ENCODE assay signal across 18 cellular contexts in genomic region chr18:62725896-62726295, GRCh38. TPM values are rescaled to one million over a fixed set of nuclear protein-coding genes. Genes with fewer than 3 reads are reported as not detected.
A peak's percentile ranks its signal among the peaks of the same experiment; 100 is the strongest.
DNase-seq lines count a peak whose midpoint lies in the region; ATAC-seq and TF ChIP-seq lines count a peak whose summit lies in the region.
"Had no signal": no experiment of that assay in that cellular context is flagged by ENCODE, and none has a peak within 500 bp of the region (broad histone marks: within the 10 kb centered on the region; RNA-seq: fewer than 3 reads in every experiment).

No MANE protein-coding gene starts in this region.

- in situ Hi-C loops in mammary epithelial cell (cut with MboI; ENCODE audit: low sequenced_read_pairs in 2 of 2) = no loop called here

- H3K4me3 ChIP-seq in GM23338 = no peak overlapping the region
- no peak overlapping the region for H3K4me3 ChIP-seq in neural progenitor cell
- no peak overlapping the region for H3K4me3 ChIP-seq in mammary epithelial cell (replicated peaks in 1 of 3; ENCODE audit: insufficient read depth in 1 of 3, low read depth in 2 of 3, low read length in 3 of 3)

- dilution Hi-C loops in mammary epithelial cell (cut with HindIII; ENCODE audit: low sequenced_read_pairs) = no loop called here

- ATAC-seq in GM23338 = no peak
- ATAC-seq in WTC11 = no peak
- no peak for ATAC-seq in activated CD4-positive, CD25-positive, alpha-beta regulatory T cell treated with anti-CD3 and anti-CD28 coated beads, Interleukin-2, amount 50 U/mL, for 24 hours
- ATAC-seq: HCT116 had no signal

- no peak overlapping the region for H3K9ac ChIP-seq in neural progenitor cell
- H3K9ac ChIP-seq in mammary epithelial cell (ENCODE audit: insufficient read depth, low read length) = no peak overlapping the region

- H3K36me3 ChIP-seq in GM23338 (ENCODE audit: insufficient read depth) (no peaks in the 10 kb centered on the region), neural progenitor cell (no peaks in the 10 kb centered on the region), mammary epithelial cell (ENCODE audit: insufficient read depth, low read length) (no peaks in the 10 kb centered on the region)
- H3K36me3 ChIP-seq: BE2C had no signal

- H3K27me3 ChIP-seq in GM23338 (ENCODE audit: insufficient read depth) (no peaks in the 10 kb centered on the region), neural progenitor cell (no peaks in the 10 kb centered on the region), mammary epithelial cell (ENCODE audit: insufficient read depth, low read length) (no peaks in the 10 kb centered on the region)

- H3K9me3 ChIP-seq in neural progenitor cell (ENCODE audit: low read depth) (no peaks in the 10 kb centered on the region), mammary epithelial cell (replicated peaks; ENCODE audit: insufficient read depth, low read length) (no peaks in the 10 kb centered on the region)
- H3K9me3 ChIP-seq: BE2C had no signal

- 96% methylated on average over 3 of the region's 3 CpGs for WGBS in mammary epithelial cell (ENCODE audit: low coverage, missing lambda C conversion rate)

- H3K4me1 ChIP-seq in GM23338 (ENCODE audit: insufficient read depth) (peaks cover 50% of the 10 kb centered on the region), neural progenitor cell (peaks cover 34% of the 10 kb centered on the region), mammary epithelial cell (ENCODE audit: insufficient read depth, low read length) (no peaks in the 10 kb centered on the region)
- H3K4me1 ChIP-seq: BE2C had no signal

- H3K9me2 ChIP-seq in GM23338 (ENCODE audit: insufficient read depth) = no peaks in the 10 kb centered on the region

- POLR2A ChIA-PET in WTC11 (lab: Charles Lee) = no interaction called here

- no peak overlapping the region for H3K4me3 Mint-ChIP-seq in GM23338
- H3K4me3 Mint-ChIP-seq in WTC11 = no peak overlapping the region
- H3K4me3 Mint-ChIP-seq in neural crest cell = peak overlapping the region; percentile 5
- no peak overlapping the region for H3K4me3 Mint-ChIP-seq in neural progenitor cell
- H3K4me3 Mint-ChIP-seq: CD4-positive, CD25-positive, alpha-beta regulatory T cell; CD8-positive, alpha-beta memory T cell; HFFc6 had no signal

- peak overlapping the region; percentile 31 for H3K27ac Mint-ChIP-seq in GM23338
- peak overlapping the region; percentile 44 for H3K27ac Mint-ChIP-seq in WTC11
- H3K27ac Mint-ChIP-seq in neural crest cell (ENCODE audit: unreplicated experiment) = no peak overlapping the region
- no peak overlapping the region for H3K27ac Mint-ChIP-seq in neural progenitor cell
- H3K27ac Mint-ChIP-seq: CD4-positive, CD25-positive, alpha-beta regulatory T cell; CD8-positive, alpha-beta memory T cell; HFFc6 had no signal

- H2AFZ ChIP-seq in GM23338 (no peak overlapping the region), neural progenitor cell (replicated peaks) (no peak overlapping the region), mammary epithelial cell (ENCODE audit: low read depth, low read length) (no peak overlapping the region)

- peaks cover 9% of the 10 kb centered on the region for H3K27me3 Mint-ChIP-seq in GM23338 (ENCODE audit: insufficient read depth, low read depth, poor library complexity)
- H3K27me3 Mint-ChIP-seq in WTC11 (ENCODE audit: low read depth) = no peaks in the 10 kb centered on the region
- H3K27me3 Mint-ChIP-seq in neural crest cell (ENCODE audit: low read depth) = no peaks in the 10 kb centered on the region
- H3K27me3 Mint-ChIP-seq in neural progenitor cell (ENCODE audit: insufficient read depth, low read depth) = peaks cover 2% of the 10 kb centered on the region
- H3K27me3 Mint-ChIP-seq: CD4-positive, CD25-positive, alpha-beta regulatory T cell; CD8-positive, alpha-beta memory T cell had no signal

- H3K27ac ChIP-seq in GM23338 (ENCODE audit: low read depth) = no peak overlapping the region
- H3K27ac ChIP-seq in neural progenitor cell = no peak overlapping the region
- no peak overlapping the region for H3K27ac ChIP-seq in mammary epithelial cell (ENCODE audit: insufficient read depth, low read depth, low read length)

- H3F3A ChIP-seq in GM23338 (replicated peaks; ENCODE audit: low read depth) = no peaks in the 10 kb centered on the region
- no peaks in the 10 kb centered on the region for H3F3A ChIP-seq in neural progenitor cell (ENCODE audit: low read depth)

- no peaks in the 10 kb centered on the region for H3K9me3 Mint-ChIP-seq in GM23338
- H3K9me3 Mint-ChIP-seq in WTC11 = no peaks in the 10 kb centered on the region; the same call in 1 of the 2 replicates
- H3K9me3 Mint-ChIP-seq in neural crest cell = no peaks in the 10 kb centered on the region
- H3K9me3 Mint-ChIP-seq in neural progenitor cell = peaks cover 33% of the 10 kb centered on the region
- H3K9me3 Mint-ChIP-seq: CD4-positive, CD25-positive, alpha-beta regulatory T cell; CD8-positive, alpha-beta memory T cell; HFFc6 had no signal

- H3K36me3 Mint-ChIP-seq in GM23338 (ENCODE audit: low read depth) (peaks cover 22% of the 10 kb centered on the region), WTC11 (peaks cover 7% of the 10 kb centered on the region), neural crest cell (ENCODE audit: low read depth) (peaks cover 11% of the 10 kb centered on the region), neural progenitor cell (peaks cover 29% of the 10 kb centered on the region)
- H3K36me3 Mint-ChIP-seq: CD8-positive, alpha-beta memory T cell had no signal

- peaks cover 62% of the 10 kb centered on the region for H3K4me1 Mint-ChIP-seq in GM23338
- peaks cover 70% of the 10 kb centered on the region for H3K4me1 Mint-ChIP-seq in WTC11
- H3K4me1 Mint-ChIP-seq in neural crest cell = peaks cover 49% of the 10 kb centered on the region
- peaks cover 29% of the 10 kb centered on the region for H3K4me1 Mint-ChIP-seq in neural progenitor cell

- H4K20me1 ChIP-seq in GM23338 (replicated peaks; ENCODE audit: insufficient read depth) (peaks cover 51% of the 10 kb centered on the region), neural progenitor cell (ENCODE audit: low read depth) (peaks cover 41% of the 10 kb centered on the region), mammary epithelial cell (ENCODE audit: insufficient read depth, low read length) (no peaks in the 10 kb centered on the region)

- BruUV-seq in mammary epithelial cell (replicated peaks; lab: Mats Ljungman, UMichigan) = no TSS peak

- TF ChIP-seq CTCF in GM23338 (conservative IDR thresholded peaks at IDR 0.05; ENCODE audit: low read depth in 2 of 2) (no peak), WTC11 (IDR thresholded peaks at IDR 0.05) (no peak), neural crest cell (conservative IDR thresholded peaks at IDR 0.05) (no peak), neural progenitor cell (IDR thresholded peaks at IDR 0.05) (no peak), mammary epithelial cell (conservative IDR thresholded peaks at IDR 0.05 in 1 of 2, IDR thresholded peaks at IDR 0.05 in 1 of 2; ENCODE audit: extremely low read depth in 1 of 2, insufficient read depth in 1 of 2, low read depth in 1 of 2, low read length in 2 of 2) (no peak)

- no peak for DNase-seq in GM23338 (ENCODE audit: low spot score)
- DNase-seq in WTC11 (ENCODE audit: low spot score) = no peak
- no peak for DNase-seq in neural crest cell (ENCODE audit: low read depth, low spot score)
- DNase-seq in neural progenitor cell (ENCODE audit: low spot score) = no peak
- DNase-seq in mammary epithelial cell = no peak
- DNase-seq: ACHN; BE2C; C1 segment of cervical spinal cord; CD4-positive, CD25-positive, alpha-beta regulatory T cell; CD8-positive, alpha-beta memory T cell; COR-L47; GDM1; GOT3; H7; HFFc6; IMR-90 had no signal

- CTCF ChIA-PET in WTC11 (lab: Charles Lee) = interaction anchor here (1.1 kb wide), 1 partner anchor 9 kb away, joined by 3 read pairs; no protein-coding TSS in a partner anchor
- CTCF ChIA-PET in mammary epithelial cell (lab: Charles Lee; ENCODE audit: low non-redundant PET) = interaction anchor here (0.7 kb wide), 1 partner anchor 345 kb away, joined by 15 read pairs; no protein-coding TSS in a partner anchor

- no peak overlapping the region for H3K4me2 ChIP-seq in GM23338
- H3K4me2 ChIP-seq in neural progenitor cell = no peak overlapping the region
- H3K4me2 ChIP-seq in mammary epithelial cell (ENCODE audit: insufficient read depth, low read depth, low read length) = no peak overlapping the region

- intact Hi-C loops in mammary epithelial cell (cut with micrococcal nuclease) = no loop called here

- H3K79me2 ChIP-seq in GM23338 (replicated peaks; ENCODE audit: insufficient read depth) (peaks cover 100% of the 10 kb centered on the region), neural progenitor cell (ENCODE audit: low read depth) (peaks cover 100% of the 10 kb centered on the region), mammary epithelial cell (ENCODE audit: insufficient read depth, low read length) (peaks cover 79% of the 10 kb centered on the region)

TF ChIP-seq in GM23338, 12 proteins besides CTCF, POLR2A, EP300 and RAD21 (continues in another document):
- no peak for TF ChIP-seq ZNF114 (CRISPR knock-in tag; IDR thresholded peaks at IDR 0.05)

TF ChIP-seq in WTC11, 78 proteins besides CTCF, POLR2A, EP300 and RAD21:
- TF ChIP-seq CBFB (CRISPR knock-in tag; IDR thresholded peaks at IDR 0.05; ENCODE audit: low read depth) (no peak), SP1 (CRISPR knock-in tag; conservative IDR thresholded peaks at IDR 0.05) (no peak), ATF1 (CRISPR knock-in tag; IDR thresholded peaks at IDR 0.05) (no peak)

RNA-seq across cellular contexts. Expression of gene PHLPP1, which starts 10.6 kb away (rescaled TPM):
- total RNA-seq in GM23338 (2014; rRNA removed; shearing (Covaris generic)) = 72.5 and 73.6 TPM in 2 replicates
- polyA plus RNA-seq in GM23338 (2016; fragmentation: Nextera tagmentation; extraction: Ambion mirVana) (15.7 and 16.3 TPM in 2 replicates), mammary epithelial cell (8.4 TPM)
- total RNA-seq in WTC11 (2021) (49.1 to 52.0 TPM (median 49.5 TPM) in 3 replicates), neural crest cell (27.5 and 29.6 TPM in 2 replicates), neural progenitor cell (ENCODE audit: low replicate concordance) (20.8 and 23.8 TPM in 2 replicates), mammary epithelial cell (10 to 100 TPM in 1 of 2 donors, 1 to 10 TPM in 1; 9.3 to 14.8 TPM)
- polyA minus RNA-seq in mammary epithelial cell = 36.2 TPM

Comparison
In these comparisons a context has a peak if more than half of its experiments do, and no peak if none do; other contexts are left out.
1. H3K27ac Mint-ChIP-seq: peak in GM23338 (single experiment) and WTC11 (single experiment); none in neural crest cell (single experiment) and neural progenitor cell (single experiment).